In genomic region chr9:97773091-97773490, GRCh38 we compare ENCODE assay signal across 18 cellular contexts.
DNase-seq lines count a peak whose midpoint lies in the region; ATAC-seq, FAIRE-seq and TF ChIP-seq lines count a peak whose summit lies in the region.
"Had no signal": no experiment of that assay in that cellular context is flagged by ENCODE, and none has a peak within 500 bp of the region (broad histone marks: within the 10 kb centered on the region; RNA-seq: fewer than 3 reads in every experiment).

No MANE protein-coding gene starts in this region.

- peaks cover 17% of the 10 kb centered on the region for H3K4me1 ChIP-seq in foreskin keratinocyte
- peaks cover 48 to 61% of the 10 kb centered on the region in 2 donors for H3K4me1 ChIP-seq in thyroid gland
- H3K4me1 ChIP-seq: BLaER1 treated with 17β-estradiol and CSF1 and Interleukin-3, amounts not matched to agents 10 nM and 100 nM had no signal

- ATAC-seq in foreskin keratinocyte (peak; percentile 91), HG02973 (IDR thresholded peaks at IDR 0.05; ENCODE audit: unreplicated experiment) (no peak)
- ATAC-seq: CD8-positive, alpha-beta T cell; Panc1 had no signal

- TF ChIP-seq CTCF in bronchial epithelial cell (IDR thresholded peaks at IDR 0.05; ENCODE audit: insufficient read depth, low read length, severe bottlenecking) (no peak), foreskin keratinocyte (conservative IDR thresholded peaks at IDR 0.05) (no peak), thyroid gland (IDR thresholded peaks at IDR 0.05) (no peak)

- intact Hi-C loops in thyroid gland (cut with DNase I) = no loop called here

- H3K36me3 ChIP-seq in bronchial epithelial cell (ENCODE audit: control insufficient read depth, insufficient read depth, low read length) (no peaks in the 10 kb centered on the region), thyroid gland (no peaks in the 10 kb centered on the region)
- H3K36me3 ChIP-seq: BLaER1 treated with 17β-estradiol and CSF1 and Interleukin-3, amounts not matched to agents 10 nM and 100 nM had no signal

- no peak for TF ChIP-seq POLR2A in thyroid gland (IDR thresholded peaks at IDR 0.05)

- H3K4me3 ChIP-seq in bronchial epithelial cell (ENCODE audit: low read depth, low read length) = no peak overlapping the region
- H3K4me3 ChIP-seq in thyroid gland (replicated peaks in 1 of 3) = no peak overlapping the region
- H3K4me3 ChIP-seq: BLaER1 treated with 17β-estradiol and CSF1 and Interleukin-3, amounts not matched to agents 10 nM and 100 nM; K562 had no signal

- 82 to 85% methylated on average over 3 of the region's 3 CpGs for WGBS in thyroid gland, 2 donors

- H3K27me3 ChIP-seq in bronchial epithelial cell (ENCODE audit: control insufficient read depth, insufficient read depth, low read length) = no peaks in the 10 kb centered on the region
- H3K27me3 ChIP-seq in foreskin keratinocyte = no peaks in the 10 kb centered on the region
- H3K27me3 ChIP-seq in thyroid gland = no peaks in the 10 kb centered on the region
- H3K27me3 ChIP-seq: BLaER1 treated with 17β-estradiol and CSF1 and Interleukin-3, amounts not matched to agents 10 nM and 100 nM had no signal

- peak; percentile 28 for DNase-seq in ELR (ENCODE audit: low read depth)
- DNase-seq in bronchial epithelial cell (ENCODE audit: low read depth) = peak; percentile 78
- peak in 1 of 2 donors; percentile 67 for DNase-seq in foreskin keratinocyte
- DNase-seq in thyroid gland = no peak
- no peak for DNase-seq in activated gamma-delta T cell (lab: John Stamatoyannopoulos, UW)
- no peak for DNase-seq in NCI-H128 (lab: John Stamatoyannopoulos, UW; ENCODE audit: unreplicated experiment)
- DNase-seq: CD8-positive, alpha-beta T cell; DMS79; MV-4-11; NCI-H1417 treated with DMSO at 0.1 percent for 48 hours; NCI-H187 treated with DMSO at 0.1 percent for 48 hours; NCI-H226; NCI-H82 had no signal

- peak overlapping the region; percentile 35 for H3K27ac ChIP-seq in foreskin keratinocyte
- H3K27ac ChIP-seq in thyroid gland = peak overlapping the region in 2 of 3 donors; percentile 72 to 84
- H3K27ac ChIP-seq: BLaER1 treated with 17β-estradiol and CSF1 and Interleukin-3, amounts not matched to agents 10 nM and 100 nM had no signal

- FAIRE-seq in bronchial epithelial cell (lab: Jason Lieb, UNC) = peak; percentile 68
- FAIRE-seq: G401.6, K562 had no signal

- no peaks in the 10 kb centered on the region for H3K9me3 ChIP-seq in thyroid gland

Comparison
In these comparisons a context has a peak if more than half of its experiments do, and no peak if none do; other contexts are left out.
1. DNase-seq: peak in ELR (single experiment) and bronchial epithelial cell (single experiment); none in thyroid gland (0 of 2), activated gamma-delta T cell (single experiment) and NCI-H128 (single experiment).